19 cellular contexts compared by ENCODE assay signal in the genomic region with DNA sequence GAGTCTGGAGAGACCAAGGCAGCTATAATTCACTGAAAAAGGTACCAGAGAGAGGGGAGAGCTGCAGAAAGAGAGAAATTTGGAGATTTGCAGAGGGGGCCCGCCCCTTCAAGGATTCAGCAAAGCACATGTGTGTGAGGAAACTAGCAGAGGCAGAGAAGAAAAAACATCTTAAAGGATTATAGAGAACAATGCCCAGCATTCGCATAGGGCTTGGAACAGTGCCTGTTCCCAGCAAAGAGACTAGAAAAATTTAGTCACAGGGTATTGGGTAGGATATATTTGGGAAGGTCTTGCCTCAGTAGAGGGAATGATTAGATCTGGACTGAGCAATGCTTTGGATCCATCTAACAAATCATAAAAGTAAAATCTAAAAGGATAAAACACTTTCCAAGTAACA.
"Had no signal": no experiment of that assay in that cellular context is flagged by ENCODE, and none has a peak within 500 bp of the region (broad histone marks: within the 10 kb centered on the region; RNA-seq: fewer than 3 reads in every experiment).

No MANE protein-coding gene starts in this region.

- H3K27me3 Mint-ChIP-seq: activated naive CD8-positive, alpha-beta T cell treated with anti-CD3 and anti-CD28 coated beads, Interleukin-2, amount 10 ng/mL, durations not matched to agents 7 days and 5 days; naive thymus-derived CD8-positive, alpha-beta T cell had no signal

- H3K4me3 ChIP-seq: cardiac muscle cell, coronary artery, mucosa of descending colon, psoas muscle, sigmoid colon, upper lobe of left lung had no signal

- DNase-seq: activated CD4-positive, alpha-beta T cell treated with anti-CD3 and anti-CD28 coated beads, Interleukin-2, amount 50 U/mL, for 48 hours; activated naive CD8-positive, alpha-beta T cell treated with anti-CD3 and anti-CD28 coated beads, Interleukin-2, amount 10 ng/mL, durations not matched to agents 7 days and 5 days; activated T-cell treated with anti-CD3 and anti-CD28 coated beads, Interleukin-2, amount 50 U/mL, for 72 hours; aorta; effector memory CD4-positive, alpha-beta T cell; glutamatergic neuron; left colon; mucosa of descending colon; naive thymus-derived CD8-positive, alpha-beta T cell; psoas muscle; sigmoid colon; stimulated activated CD4-positive, alpha-beta T cell treated with anti-CD3 and anti-CD28 coated beads, Interleukin-12 subunit alpha, Interleukin-12 subunit beta, amount 100 ng/mL, for 4 hours; stimulated activated naive CD4-positive, alpha-beta T cell treated with Interleukin-2 at 50 U/mL for 16 hours; SW 1271; upper lobe of left lung had no signal

- H3K4me1 ChIP-seq: psoas muscle, sigmoid colon, upper lobe of left lung had no signal

- H3K4me3 Mint-ChIP-seq: activated naive CD8-positive, alpha-beta T cell treated with anti-CD3 and anti-CD28 coated beads, Interleukin-2, amount 10 ng/mL, durations not matched to agents 7 days and 5 days; activated T-cell treated with anti-CD3 and anti-CD28 coated beads, Interleukin-2, amount 50 U/mL, for 72 hours; naive thymus-derived CD8-positive, alpha-beta T cell; T-helper 2 cell treated with Interferon-gamma antibody and Interleukin-4, amounts not matched to agents 5 μg/mL and 100 μg/mL, for 36 hours had no signal

- H3K27ac Mint-ChIP-seq: activated naive CD8-positive, alpha-beta T cell treated with anti-CD3 and anti-CD28 coated beads, Interleukin-2, amount 10 ng/mL, durations not matched to agents 7 days and 5 days; activated T-cell treated with anti-CD3 and anti-CD28 coated beads, Interleukin-2, amount 50 U/mL, for 72 hours; T-helper 2 cell treated with Interferon-gamma antibody and Interleukin-4, amounts not matched to agents 5 μg/mL and 100 μg/mL, for 36 hours had no signal

- H3K27ac ChIP-seq: cardiac muscle cell, coronary artery, psoas muscle, sigmoid colon, upper lobe of left lung had no signal

- ATAC-seq: activated CD4-positive, CD25-positive, alpha-beta regulatory T cell treated with anti-CD3 and anti-CD28 coated beads, Interleukin-2, amount 50 U/mL, for 24 hours; activated T-cell treated with anti-CD3 and anti-CD28 coated beads, Interleukin-2, amount 50 U/mL, for 72 hours; left colon; mucosa of descending colon; naive thymus-derived CD8-positive, alpha-beta T cell; psoas muscle had no signal

- H3K27me3 ChIP-seq: cardiac muscle cell, sigmoid colon, upper lobe of left lung had no signal
